24 cellular contexts compared by ENCODE assay signal in genomic region chr7:99129536-99129935, GRCh38.
"Had no signal": no experiment of that assay in that cellular context is flagged by ENCODE, and none has a peak within 500 bp of the region (broad histone marks: within the 10 kb centered on the region; RNA-seq: fewer than 3 reads in every experiment).

No MANE protein-coding gene starts in this region.

- H3K4me3 Mint-ChIP-seq: activated naive CD8-positive, alpha-beta T cell; activated T-cell treated with anti-CD3 and anti-CD28 coated beads, Interleukin-2, amount 50 U/mL, for 24 hours; activated T-helper 17 cell treated with anti-CD3 and anti-CD28 coated beads, Interleukin-2, amount 50 U/mL, for 72 hours; endodermal cell; mesothelial cell of epicardium; naive thymus-derived CD8-positive, alpha-beta T cell; T-cell; T-helper 2 cell treated with Interferon-gamma antibody and Interleukin-4, amounts not matched to agents 5 μg/mL and 100 μg/mL, for 36 hours had no signal

- H3K27ac ChIP-seq: ascending aorta, coronary artery, spleen, uterus had no signal

- H3K36me3 Mint-ChIP-seq: mesothelial cell of epicardium; naive thymus-derived CD8-positive, alpha-beta T cell; T-cell had no signal

- H3K36me3 ChIP-seq: adrenal gland, ascending aorta, spleen, tibial artery, uterus had no signal

- H3K27ac Mint-ChIP-seq: activated naive CD8-positive, alpha-beta T cell; activated T-cell treated with anti-CD3 and anti-CD28 coated beads, Interleukin-2, amount 50 U/mL, for 24 hours; activated T-helper 17 cell treated with anti-CD3 and anti-CD28 coated beads, Interleukin-2, amount 50 U/mL, for 72 hours; endodermal cell; mesothelial cell of epicardium; naive thymus-derived CD8-positive, alpha-beta T cell; progenitor cell of endocrine pancreas; T-cell; T-helper 2 cell treated with Interferon-gamma antibody and Interleukin-4, amounts not matched to agents 5 μg/mL and 100 μg/mL, for 36 hours had no signal

- DNase-seq: activated CD4-positive, alpha-beta T cell treated with anti-CD3 and anti-CD28 coated beads for 1 hour; activated CD8-positive, alpha-beta memory T cell treated with anti-CD3 and anti-CD28 coated beads for 24 hours; activated CD8-positive, alpha-beta memory T cell treated with anti-CD3 and anti-CD28 coated beads, Interleukin-2, amount 50 U/mL, for 4 hours; activated T-cell treated with anti-CD3 and anti-CD28 coated beads, Interleukin-2, amount 50 U/mL, for 24 hours; adrenal gland; endodermal cell; mammary epithelial cell; naive thymus-derived CD8-positive, alpha-beta T cell; retina; spleen; stimulated activated CD4-positive, alpha-beta T cell treated with anti-CD3 and anti-CD28 coated beads, Interleukin-4, amount 100 ng/mL, for 1 hour; stimulated activated naive CD4-positive, alpha-beta T cell treated with Interleukin-2 at 50 U/mL for 16 hours; substantia nigra; T-cell; tibial artery; uterus had no signal

- H3K9me3 Mint-ChIP-seq: activated T-cell treated with anti-CD3 and anti-CD28 coated beads, Interleukin-2, amount 50 U/mL, for 24 hours; activated T-helper 17 cell treated with anti-CD3 and anti-CD28 coated beads, Interleukin-2, amount 50 U/mL, for 72 hours; endodermal cell; mesothelial cell of epicardium; naive thymus-derived CD8-positive, alpha-beta T cell; T-cell; T-helper 2 cell treated with Interferon-gamma antibody and Interleukin-4, amounts not matched to agents 5 μg/mL and 100 μg/mL, for 36 hours had no signal

- H3K27me3 ChIP-seq: adrenal gland, ascending aorta, spleen, tibial artery, uterus had no signal

- H3K9me3 ChIP-seq: adrenal gland, ascending aorta, spleen, tibial artery, uterus had no signal

- H3K4me3 ChIP-seq: adrenal gland, ascending aorta, coronary artery, spleen, tibial artery, uterus had no signal

- H3K27me3 Mint-ChIP-seq: activated naive CD8-positive, alpha-beta T cell; activated T-cell treated with anti-CD3 and anti-CD28 coated beads, Interleukin-2, amount 50 U/mL, for 24 hours; activated T-helper 17 cell treated with anti-CD3 and anti-CD28 coated beads, Interleukin-2, amount 50 U/mL, for 72 hours; naive thymus-derived CD8-positive, alpha-beta T cell; progenitor cell of endocrine pancreas; T-cell had no signal

- ATAC-seq: activated T-helper 17 cell treated with anti-CD3 and anti-CD28 coated beads, Interleukin-2, amount 50 U/mL, for 72 hours; left lobe of liver; naive thymus-derived CD8-positive, alpha-beta T cell; T-cell had no signal
